8 cellular contexts compared by ENCODE assay signal in genomic region chr7:99373086-99374066, GRCh38. TPM values are rescaled to one million over a fixed set of nuclear protein-coding genes. Genes with fewer than 3 reads are reported as not detected.
A peak's percentile ranks its signal among the peaks of the same experiment; 100 is the strongest.
DNase-seq lines count a peak whose midpoint lies in the region; ATAC-seq and TF ChIP-seq lines count a peak whose summit lies in the region.

No MANE protein-coding gene starts in this region.

- H3K9me3 Mint-ChIP-seq in MCF 10A (ENCODE audit: unreplicated experiment) = no peaks in the 10 kb centered on the region
- no peaks in the 10 kb centered on the region for H3K9me3 Mint-ChIP-seq in mesothelial cell of epicardium

- DNase-seq in right atrium auricular region (ENCODE audit: low spot score) (no peak), Right ventricle myocardium superior (no peak), MCF 10A (ENCODE audit: unreplicated experiment) (no peak), mesothelial cell of epicardium (ENCODE audit: low spot score in 2 of 2, unreplicated experiment in 2 of 2) (no peak), vagina (ENCODE audit: extremely low spot score in 2 of 2) (no peak), SW 1271 (lab: John Stamatoyannopoulos, UW) (no peak)
- DNase-seq in activated CD8-positive, alpha-beta memory T cell treated with anti-CD3 and anti-CD28 coated beads for 24 hours = no peak

- intact Hi-C loops in Right ventricle myocardium superior (cut with DNase I) (loop anchor here (5.0 kb wide), 1 partner anchor 34 kb away; the partner anchor contains the start of genes BUD31 and PDAP1), MCF 10A (cut with micrococcal nuclease) (no loop called here), vagina (cut with DNase I) (no loop called here)

- BruUV-seq in MCF 10A (replicated peaks; lab: Mats Ljungman, UMichigan) = no TSS peak

- H3K4me1 Mint-ChIP-seq in MCF 10A (ENCODE audit: insufficient read depth, unreplicated experiment) (peaks cover 5% of the 10 kb centered on the region), mesothelial cell of epicardium (peaks cover 19% of the 10 kb centered on the region)

- CTCF ChIA-PET in MCF 10A (lab: Yijun Ruan, JAX) = interaction anchor here (0.5 to 1.3 kb wide), 5 partner anchors 8 to 535 kb away, joined by 3 to 5 read pairs (median 3); no protein-coding TSS in a partner anchor

- ATAC-seq in Right ventricle myocardium superior (ENCODE audit: poor library complexity) = no peak
- ATAC-seq in GM18870 (IDR thresholded peaks at IDR 0.05; ENCODE audit: unreplicated experiment) = no peak

- H3K27me3 Mint-ChIP-seq in MCF 10A (ENCODE audit: insufficient read depth, unreplicated experiment) = no peaks in the 10 kb centered on the region
- no peaks in the 10 kb centered on the region for H3K27me3 Mint-ChIP-seq in mesothelial cell of epicardium (ENCODE audit: low read depth)

- no peak for TF ChIP-seq CTCF in right atrium auricular region (IDR thresholded peaks at IDR 0.05)
- TF ChIP-seq CTCF in MCF 10A (IDR thresholded peaks at IDR 0.05; ENCODE audit: unreplicated experiment) = no peak
- TF ChIP-seq CTCF in mesothelial cell of epicardium (IDR thresholded peaks at IDR 0.05; ENCODE audit: unreplicated experiment) = no peak
- TF ChIP-seq CTCF in vagina (IDR thresholded peaks at IDR 0.05) = no peak

- H3K27ac Mint-ChIP-seq in MCF 10A (ENCODE audit: low read depth, unreplicated experiment) (no peak overlapping the region), mesothelial cell of epicardium (peak overlapping the region; percentile 93)

- no peaks in the 10 kb centered on the region for H3K9me3 ChIP-seq in right atrium auricular region
- no peaks in the 10 kb centered on the region for H3K9me3 ChIP-seq in vagina

- POLR2A ChIA-PET in MCF 10A (lab: Yijun Ruan, JAX) = interaction anchor here (0.6 to 2.2 kb wide), 6 partner anchors 12 to 43 kb away, joined by 3 to 18 read pairs (median 3); partner anchors contain the start of genes BUD31 and PDAP1

- peak overlapping the region; percentile 70 for H3K4me3 Mint-ChIP-seq in MCF 10A (ENCODE audit: unreplicated experiment)
- peak overlapping the region; percentile 68 for H3K4me3 Mint-ChIP-seq in mesothelial cell of epicardium

- H3K27ac ChIP-seq in right atrium auricular region = peak overlapping the region; percentile 90
- peak overlapping the region; percentile 84 for H3K27ac ChIP-seq in vagina

- H3K4me1 ChIP-seq in right atrium auricular region (peaks cover 0 to 35% of the 10 kb centered on the region in 2 donors), vagina (peaks cover 22% of the 10 kb centered on the region)

- H3K36me3 Mint-ChIP-seq in MCF 10A (ENCODE audit: insufficient read depth, unreplicated experiment) (peaks cover 26% of the 10 kb centered on the region), mesothelial cell of epicardium (no peaks in the 10 kb centered on the region)

- H3K36me3 ChIP-seq in right atrium auricular region (peaks cover 10% of the 10 kb centered on the region), vagina (peaks cover 0 to 5% of the 10 kb centered on the region in 2 donors)

- no peak for TF ChIP-seq POLR2A in vagina (IDR thresholded peaks at IDR 0.05)

- H3K4me3 ChIP-seq in right atrium auricular region = peak overlapping the region; percentile 82 to 94
- H3K4me3 ChIP-seq in vagina = peak overlapping the region; percentile 90 to 97

- H3K27me3 ChIP-seq in right atrium auricular region (no peaks in the 10 kb centered on the region), vagina (no peaks in the 10 kb centered on the region)

RNA-seq across cellular contexts. Expression of gene ARPC1B, which starts 1.2 kb away (rescaled TPM):
- total RNA-seq in right atrium auricular region (100 to 1,000 TPM in 1 of 2 donors, 10 to 100 TPM in 1; 53.0 to 115 TPM), Right ventricle myocardium superior (40.6 TPM), MCF 10A (2022) (174 and 192 TPM in 2 replicates), mesothelial cell of epicardium (30.0 to 35.3 TPM (median 32.5 TPM) in 3 replicates), vagina (114 TPM)

RNA-seq across cellular contexts. Expression of gene PDAP1, which starts 35.0 kb away (rescaled TPM):
- 10 to 100 TPM; 70.9 to 93.3 TPM for total RNA-seq in right atrium auricular region
- total RNA-seq in Right ventricle myocardium superior = 97.7 TPM
- total RNA-seq in MCF 10A (2022) = 155 and 200 TPM in 2 replicates
- 98.2 to 103 TPM (median 99.4 TPM) in 3 replicates for total RNA-seq in mesothelial cell of epicardium
- 48.1 TPM for total RNA-seq in vagina

RNA-seq across cellular contexts. Expression of gene BUD31, which starts 35.4 kb away (rescaled TPM):
- total RNA-seq in right atrium auricular region = 10 to 100 TPM; 36.7 to 57.0 TPM
- 31.5 TPM for total RNA-seq in Right ventricle myocardium superior
- total RNA-seq in MCF 10A (2022) = 224 and 262 TPM in 2 replicates
- 63.1 to 79.2 TPM (median 70.3 TPM) in 3 replicates for total RNA-seq in mesothelial cell of epicardium
- total RNA-seq in vagina = 52.3 TPM

RNA-seq across cellular contexts. Expression of gene ARPC1A, which starts 47.7 kb away (rescaled TPM):
- total RNA-seq in right atrium auricular region (100 to 1,000 TPM; 108 to 117 TPM), Right ventricle myocardium superior (133 TPM), MCF 10A (2022) (149 and 180 TPM in 2 replicates), mesothelial cell of epicardium (97.1 to 102 TPM (median 99.3 TPM) in 3 replicates), vagina (106 TPM)
